Comparison of ENCODE assay signal across 8 cellular contexts in the genomic region with DNA sequence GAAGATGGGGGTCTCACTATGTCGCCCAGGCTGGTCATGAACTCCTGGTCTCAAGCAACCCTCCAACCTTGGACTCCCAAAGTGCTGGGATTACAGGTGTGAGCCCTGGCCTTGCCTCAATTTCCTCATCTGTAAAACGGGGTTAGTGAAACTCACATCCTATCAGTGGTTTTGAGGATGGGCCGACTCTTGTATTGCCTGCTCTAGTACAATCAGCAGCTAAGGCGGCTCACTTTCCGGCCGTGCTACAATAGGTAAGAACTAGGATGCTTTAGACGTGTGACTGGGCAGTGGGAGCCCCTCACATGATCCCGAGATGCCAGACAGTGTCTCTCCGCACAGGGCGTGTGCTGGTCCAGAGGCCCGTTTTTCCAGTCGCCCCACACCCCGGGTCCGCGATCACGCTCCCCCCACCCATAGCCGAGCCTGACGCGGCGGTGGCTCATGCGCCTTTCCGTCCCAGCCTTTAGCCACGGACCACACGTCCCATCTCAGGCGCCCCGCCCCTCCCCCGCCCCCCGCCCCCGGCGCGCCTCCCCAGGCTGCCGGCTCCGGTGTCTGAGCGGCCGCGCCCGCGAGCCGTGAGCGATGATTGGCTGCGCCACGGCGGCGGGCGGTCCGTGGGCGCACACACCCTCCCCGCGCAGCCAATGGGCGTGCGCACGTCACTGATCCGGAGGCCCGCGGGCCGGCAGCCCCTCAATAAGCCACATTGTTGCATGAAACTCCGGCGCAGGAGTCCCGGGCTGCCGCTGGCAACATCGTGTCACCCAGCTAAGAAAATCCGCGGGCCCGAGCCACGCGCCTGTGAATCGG. TPM values are rescaled to one million over a fixed set of nuclear protein-coding genes. Genes with fewer than 3 reads are reported as not detected.
DNase-seq lines count a peak whose midpoint lies in the region; ATAC-seq and TF ChIP-seq lines count a peak whose summit lies in the region.

A gene (plus strand): TSS at position 710 of the 816 bp plus-strand sequence. CDS start 454 bp downstream, outside the sequence.

- H3K4me3 ChIP-seq in H7 (ENCODE audit: insufficient read depth, low read depth, low read length) (peak within 1 kb of the TSS; percentile 96), MG63 (peak within 1 kb of the TSS; percentile 83), heart left ventricle (peak within 1 kb of the TSS; percentile 38 to 83 (median 60)), urinary bladder (ENCODE audit: low read depth, low read length) (peak within 1 kb of the TSS; percentile 46)

- TF ChIP-seq CTCF in heart left ventricle (IDR thresholded peaks at IDR 0.05) (no peak), progenitor cell of endocrine pancreas (IDR thresholded peaks at IDR 0.05; ENCODE audit: unreplicated experiment) (no peak)

- peak; percentile 35 to 41 for TF ChIP-seq POLR2A in heart left ventricle (IDR thresholded peaks at IDR 0.05)

- H3K36me3 Mint-ChIP-seq in progenitor cell of endocrine pancreas (ENCODE audit: insufficient read depth) = no peaks in the 10 kb centered on the region

- no peaks in the 10 kb centered on the region for H3K9me3 Mint-ChIP-seq in progenitor cell of endocrine pancreas (ENCODE audit: low read depth)

- H3K4me1 ChIP-seq in heart left ventricle = peaks cover 0 to 47% (median 12%) of the 10 kb centered on the region in 12 donors
- no peaks in the 10 kb centered on the region for H3K4me1 ChIP-seq in urinary bladder (ENCODE audit: insufficient read depth)

- peak; percentile 77 for DNase-seq in GM04504 (ENCODE audit: low read depth)
- peak; percentile 99 for DNase-seq in H7
- peak; percentile 88 for DNase-seq in MG63
- DNase-seq in SW480 (ENCODE audit: low spot score) = peak; percentile 94
- DNase-seq in activated naive CD8-positive, alpha-beta T cell treated with anti-CD3 and anti-CD28 coated beads, Interleukin-2, amount 50 U/mL, for 16 hours (ENCODE audit: low read depth, low spot score) = peak; percentile 72
- DNase-seq in heart left ventricle = peak; percentile 83 to 93 (median 89)
- peak; percentile 71 for DNase-seq in progenitor cell of endocrine pancreas (ENCODE audit: low spot score, unreplicated experiment)

- peak within 1 kb of the TSS; percentile 86 for H3K4me3 Mint-ChIP-seq in progenitor cell of endocrine pancreas (ENCODE audit: low read depth)

- peak; percentile 90 to 97 (median 96) for ATAC-seq in heart left ventricle

- no peaks in the 10 kb centered on the region for H3K27me3 ChIP-seq in H7 (ENCODE audit: control insufficient read depth, insufficient read depth, low read length)
- H3K27me3 ChIP-seq in MG63 = no peaks in the 10 kb centered on the region
- peaks cover 0 to 19% (median 0%) of the 10 kb centered on the region in 9 donors for H3K27me3 ChIP-seq in heart left ventricle

- peak within 1 kb of the TSS; percentile 95 for H3K27ac Mint-ChIP-seq in progenitor cell of endocrine pancreas

- H3K36me3 ChIP-seq in H7 (replicated peaks; ENCODE audit: control insufficient read depth, insufficient read depth, low read length) (no peaks in the 10 kb centered on the region), MG63 (peaks cover 8% of the 10 kb centered on the region; the same call in 1 of the 2 replicates), heart left ventricle (no peaks in the 10 kb centered on the region), urinary bladder (ENCODE audit: insufficient read depth) (no peaks in the 10 kb centered on the region)

- no peaks in the 10 kb centered on the region for H3K9me3 ChIP-seq in MG63
- no peaks in the 10 kb centered on the region for H3K9me3 ChIP-seq in heart left ventricle

- H3K27ac ChIP-seq in heart left ventricle (peak within 1 kb of the TSS in 10 of 12 donors; percentile 11 to 89 (median 54)), urinary bladder (ENCODE audit: low read depth) (peak within 1 kb of the TSS; percentile 39)

- peaks cover 19% of the 10 kb centered on the region for H3K27me3 Mint-ChIP-seq in progenitor cell of endocrine pancreas

- H3K4me1 Mint-ChIP-seq in progenitor cell of endocrine pancreas (ENCODE audit: low read depth) = peaks cover 13% of the 10 kb centered on the region

- WGBS in heart left ventricle, 4 donors = 4 to 10% (median 7%) methylated on average over 23 to 67 of the region's 67 CpGs
- WGBS in urinary bladder = 4% methylated on average over 67 of the region's 67 CpGs

- intact Hi-C loops in heart left ventricle (cut with DNase I) = loop anchor here in 1 of 10 donors (5.0 kb wide), 1 partner anchor 66 kb away; no protein-coding TSS in a partner anchor

RNA-seq across cellular contexts. Expression of the gene that starts here (rescaled TPM):
- total RNA-seq in H7 (2014; rRNA removed; shearing (Covaris generic)) = 10.7 and 16.2 TPM in 2 replicates
- total RNA-seq in MG63 (2014; rRNA removed; shearing (Covaris generic); ENCODE audit: low replicate concordance) = 27.8 and 28.9 TPM in 2 replicates
- total RNA-seq in heart left ventricle (10 to 100 TPM in 7 of 9 donors, 1 to 10 TPM in 2; 1.9 to 24.6 (median 16.3) TPM), progenitor cell of endocrine pancreas (18.2 and 20.0 TPM in 2 replicates), urinary bladder (9.7 TPM)
- polyA plus RNA-seq in heart left ventricle (10 to 100 TPM in 1 of 2 donors, 1 to 10 TPM in 1; 8.3 to 31.5 TPM), urinary bladder (8.2 TPM)

Comparison
In these comparisons a context has a peak if more than half of its experiments do, and no peak if none do; other contexts are left out.
1. Peak in every context shown above with its lines: DNase-seq, ATAC-seq, H3K4me3 ChIP-seq and H3K27ac ChIP-seq.
2. H3K4me3 ChIP-seq: peak in every context shown above with its lines; median percentile 96 in H7; 83 in MG63; 60 in heart left ventricle; 46 in urinary bladder.